In the genomic region with DNA sequence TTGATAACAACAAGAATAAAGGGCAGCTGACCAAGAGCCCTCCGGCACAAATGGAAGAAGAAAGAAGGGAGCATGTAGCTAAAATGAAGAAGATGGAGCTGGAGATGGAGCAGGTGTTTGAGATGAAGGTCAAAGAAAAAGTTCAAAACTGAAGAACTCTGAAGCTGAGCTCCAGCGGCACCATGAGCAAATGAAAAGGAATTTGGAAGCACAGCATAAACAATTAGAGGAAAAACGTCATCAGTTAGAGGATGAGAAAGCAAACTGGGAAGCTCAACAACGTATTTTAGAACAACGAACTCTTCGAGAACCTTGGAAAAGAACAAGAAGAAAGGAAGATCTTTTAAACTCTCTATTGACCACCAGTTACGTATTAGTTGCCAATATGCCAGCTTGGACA, we compare ENCODE assay signal across 18 cellular contexts.
DNase-seq lines count a peak whose midpoint lies in the region; FAIRE-seq and TF ChIP-seq lines count a peak whose summit lies in the region.
"Had no signal": no experiment of that assay in that cellular context is flagged by ENCODE, and none has a peak within 500 bp of the region (broad histone marks: within the 10 kb centered on the region; RNA-seq: fewer than 3 reads in every experiment).

No MANE protein-coding gene starts in this region.

- in situ Hi-C loops in transverse colon (cut with MboI; ENCODE audit: low pct_ligation_motif_present in 1 of 4, low pct_unique_long_range_greater_than_20kb in 1 of 4, low sequenced_read_pairs in 3 of 4): no loop called here

- H3K36me3 Mint-ChIP-seq in MCF 10A (ENCODE audit: insufficient read depth, unreplicated experiment): no peaks in the 10 kb centered on the region
- H3K36me3 Mint-ChIP-seq in activated CD4-positive, alpha-beta memory T cell treated with anti-CD3 and anti-CD28 coated beads, Interleukin-2, amount 10 ng/mL, durations not matched to agents 7 days and 5 days (ENCODE audit: low read depth): no peaks in the 10 kb centered on the region
- H3K36me3 Mint-ChIP-seq: brain had no signal

- no peak overlapping the region for H3K27ac Mint-ChIP-seq in MCF 10A (ENCODE audit: low read depth, unreplicated experiment)
- H3K27ac Mint-ChIP-seq in activated CD4-positive, alpha-beta memory T cell treated with anti-CD3 and anti-CD28 coated beads, Interleukin-2, amount 10 ng/mL, durations not matched to agents 7 days and 5 days: no peak overlapping the region
- H3K27ac Mint-ChIP-seq: brain had no signal

- H3K27ac ChIP-seq in breast epithelium (no peak overlapping the region), transverse colon (no peak overlapping the region)

- no TSS peak for BruUV-seq in MCF 10A (replicated peaks; lab: Mats Ljungman, UMichigan)

- H3K4me1 Mint-ChIP-seq in MCF 10A (ENCODE audit: insufficient read depth, unreplicated experiment): peaks cover 12% of the 10 kb centered on the region
- no peaks in the 10 kb centered on the region for H3K4me1 Mint-ChIP-seq in activated CD4-positive, alpha-beta memory T cell treated with anti-CD3 and anti-CD28 coated beads, Interleukin-2, amount 10 ng/mL, durations not matched to agents 7 days and 5 days
- H3K4me1 Mint-ChIP-seq: stimulated activated naive CD8-positive, alpha-beta T cell treated with anti-CD3 and anti-CD28 coated beads, Interleukin-15, amount 100 ng/mL, for 72 hours had no signal

- FAIRE-seq in urothelium cell line (lab: Jason Lieb, UNC): no peak
- FAIRE-seq: A204.1, G401.6, islet of Langerhans had no signal

- H3K27me3 ChIP-seq in breast epithelium: no peaks in the 10 kb centered on the region
- no peaks in the 10 kb centered on the region for H3K27me3 ChIP-seq in transverse colon

- CTCF ChIA-PET in MCF 10A (lab: Yijun Ruan, JAX): interaction anchor here (0.6 to 0.7 kb wide), 2 partner anchors 108 to 315 kb away, joined by 3 read pairs; no protein-coding TSS in a partner anchor
- CTCF ChIA-PET in activated CD4-positive, alpha-beta memory T cell treated with anti-CD3 and anti-CD28 coated beads, Interleukin-2, amount 10 ng/mL, durations not matched to agents 7 days and 5 days (lab: Charles Lee): no interaction called here

- H3K36me3 ChIP-seq in breast epithelium: no peaks in the 10 kb centered on the region
- H3K36me3 ChIP-seq in transverse colon: no peaks in the 10 kb centered on the region

- intact Hi-C loops in MCF 10A (cut with micrococcal nuclease) (no loop called here), breast epithelium (cut with DNase I; ENCODE audit: low total_unique reads) (no loop called here), posterior cingulate gyrus (cut with DNase I) (no loop called here), transverse colon (cut with DNase I; ENCODE audit: low total_unique reads) (no loop called here)

- POLR2A ChIA-PET in MCF 10A (lab: Yijun Ruan, JAX): interaction anchor here (0.6 to 0.7 kb wide), 2 partner anchors 8 to 152 kb away, joined by 3 read pairs; no protein-coding TSS in a partner anchor
- POLR2A ChIA-PET in activated CD4-positive, alpha-beta memory T cell treated with anti-CD3 and anti-CD28 coated beads, Interleukin-2, amount 10 ng/mL, durations not matched to agents 7 days and 5 days (lab: Charles Lee): no interaction called here

- H3K9me3 ChIP-seq in breast epithelium (no peaks in the 10 kb centered on the region), transverse colon (no peaks in the 10 kb centered on the region)
- H3K9me3 ChIP-seq: mucosa of descending colon had no signal

- H3K4me3 ChIP-seq in breast epithelium (no peak overlapping the region), WI38 (ENCODE audit: low read depth, low read length) (peak overlapping the region; percentile 35), fibroblast of pulmonary artery (replicated peaks; ENCODE audit: low read depth, low read length) (no peak overlapping the region), transverse colon (no peak overlapping the region)
- H3K4me3 ChIP-seq: mucosa of descending colon had no signal

- no peak for TF ChIP-seq EP300 in transverse colon (IDR thresholded peaks at IDR 0.05; ENCODE audit: low read depth)

- H3K9me3 Mint-ChIP-seq in MCF 10A (ENCODE audit: unreplicated experiment): no peaks in the 10 kb centered on the region
- H3K9me3 Mint-ChIP-seq in activated CD4-positive, alpha-beta memory T cell treated with anti-CD3 and anti-CD28 coated beads, Interleukin-2, amount 10 ng/mL, durations not matched to agents 7 days and 5 days: no peaks in the 10 kb centered on the region
- H3K9me3 Mint-ChIP-seq: stimulated activated naive CD8-positive, alpha-beta T cell treated with anti-CD3 and anti-CD28 coated beads, Interleukin-15, amount 100 ng/mL, for 72 hours had no signal

- H3K4me1 ChIP-seq in breast epithelium (no peaks in the 10 kb centered on the region), transverse colon (no peaks in the 10 kb centered on the region)

- peak; percentile 35 for DNase-seq in MCF 10A (ENCODE audit: unreplicated experiment)
- DNase-seq in breast epithelium (ENCODE audit: low spot score in 2 of 2): no peak
- peak; percentile 94 for DNase-seq in fibroblast of pulmonary artery (ENCODE audit: low read depth)
- DNase-seq in urothelium cell line (ENCODE audit: low spot score): peak; percentile 22
- DNase-seq in posterior cingulate gyrus: no peak
- no peak for DNase-seq in activated CD4-positive, alpha-beta memory T cell treated with anti-CD3 and anti-CD28 coated beads, Interleukin-2, amount 10 ng/mL, durations not matched to agents 7 days and 5 days
- DNase-seq in transverse colon: no peak
- DNase-seq: activated effector memory CD4-positive, alpha-beta T cell treated with anti-CD3 and anti-CD28 coated beads, Interleukin-2, amount 50 U/mL, for 16 hours; effector CD8-positive, alpha-beta T cell; mucosa of descending colon; NCI-H1694 treated with DMSO at 0.1 percent for 48 hours; NCI-H510A; stimulated activated naive CD8-positive, alpha-beta T cell treated with anti-CD3 and anti-CD28 coated beads, Interleukin-15, amount 100 ng/mL, for 72 hours had no signal

- no peak for TF ChIP-seq CTCF in MCF 10A (IDR thresholded peaks at IDR 0.05; ENCODE audit: unreplicated experiment)
- no peak for TF ChIP-seq CTCF in breast epithelium (IDR thresholded peaks at IDR 0.05)
- no peak for TF ChIP-seq CTCF in WI38 (IDR thresholded peaks at IDR 0.05; ENCODE audit: low read depth, low read length)
- no peak for TF ChIP-seq CTCF in fibroblast of pulmonary artery (IDR thresholded peaks at IDR 0.05; ENCODE audit: low read length, missing control alignments)
- no peak for TF ChIP-seq CTCF in transverse colon (IDR thresholded peaks at IDR 0.05)

- TF ChIP-seq POLR2A in breast epithelium (IDR thresholded peaks at IDR 0.05) (no peak), transverse colon (IDR thresholded peaks at IDR 0.05) (no peak)

- 64 to 73% methylated on average over 7 of the region's 7 CpGs for WGBS in transverse colon (ENCODE audit: low coverage in 1 of 2), 2 donors

- H3K27me3 Mint-ChIP-seq in MCF 10A (ENCODE audit: insufficient read depth, unreplicated experiment): no peaks in the 10 kb centered on the region
- peaks cover 20% of the 10 kb centered on the region for H3K27me3 Mint-ChIP-seq in activated CD4-positive, alpha-beta memory T cell treated with anti-CD3 and anti-CD28 coated beads, Interleukin-2, amount 10 ng/mL, durations not matched to agents 7 days and 5 days

- H3K4me3 Mint-ChIP-seq in MCF 10A (ENCODE audit: unreplicated experiment): no peak overlapping the region
- H3K4me3 Mint-ChIP-seq in activated CD4-positive, alpha-beta memory T cell treated with anti-CD3 and anti-CD28 coated beads, Interleukin-2, amount 10 ng/mL, durations not matched to agents 7 days and 5 days: no peak overlapping the region
- H3K4me3 Mint-ChIP-seq: brain; stimulated activated naive CD8-positive, alpha-beta T cell treated with anti-CD3 and anti-CD28 coated beads, Interleukin-15, amount 100 ng/mL, for 72 hours had no signal

Comparison
In these comparisons a context has a peak if more than half of its experiments do, and no peak if none do; other contexts are left out.
1. DNase-seq: peak in MCF 10A (single experiment), fibroblast of pulmonary artery (single experiment) and urothelium cell line (single experiment); none in breast epithelium (0 of 2), posterior cingulate gyrus (0 of 10), activated CD4-positive, alpha-beta memory T cell treated with anti-CD3 and anti-CD28 coated beads, Interleukin-2, amount 10 ng/mL, durations not matched to agents 7 days and 5 days (single experiment) and transverse colon (single experiment).